Comparison of ENCODE assay signal across 1 cellular context in genomic region chr2:188570365-188570764, GRCh38.
TF ChIP-seq lines count a peak whose summit lies in the region.

No MANE protein-coding gene starts in this region.

TF ChIP-seq in IMR-90, 13 proteins besides CTCF, POLR2A, EP300 and RAD21 (continued from another document):
- no peak for TF ChIP-seq CHD1 (IDR thresholded peaks at IDR 0.05; ENCODE audit: low read depth, low read length)
- no peak for TF ChIP-seq MAZ (IDR thresholded peaks at IDR 0.05; ENCODE audit: borderline replicate concordance, low read depth, low read length)
- no peak for TF ChIP-seq MAFK (IDR thresholded peaks at IDR 0.05; ENCODE audit: low read depth, low read length)
- TF ChIP-seq FOS (IDR thresholded peaks at IDR 0.05; ENCODE audit: low read depth, low read length): no peak
- no peak for TF ChIP-seq RFX5 (IDR thresholded peaks at IDR 0.05; ENCODE audit: low read depth, low read length)
- no peak for TF ChIP-seq SMC3 (IDR thresholded peaks at IDR 0.05; ENCODE audit: low read depth, low read length)
- TF ChIP-seq BHLHE40 (IDR thresholded peaks at IDR 0.05; ENCODE audit: low read depth, low read length): no peak
- TF ChIP-seq RCOR1 (IDR thresholded peaks at IDR 0.05; ENCODE audit: insufficient replicate concordance, low read length): no peak
